ENCODE assay signal across 26 cellular contexts in genomic region chr15:57089815-57090214, GRCh38.
"Had no signal": no experiment of that assay in that cellular context is flagged by ENCODE, and none has a peak within 500 bp of the region (broad histone marks: within the 10 kb centered on the region; RNA-seq: fewer than 3 reads in every experiment).

No MANE protein-coding gene starts in this region.

- H3K4me1 ChIP-seq: body of pancreas had no signal

- H3K9me3 ChIP-seq: adrenal gland, body of pancreas, esophagus muscularis mucosa, left ventricle myocardium inferior, mucosa of descending colon, neutrophil, upper lobe of right lung had no signal

- H3K27ac Mint-ChIP-seq: activated naive CD8-positive, alpha-beta T cell treated with anti-CD3 and anti-CD28 coated beads for 36 hours; natural killer cell treated with Interleukin-12 subunit alpha and Interleukin-12 subunit beta and Interleukin-15 and Interleukin-18, amount 100 ng/mL, for 72 hours; stimulated activated effector memory CD8-positive, alpha-beta T cell treated with anti-CD3 and anti-CD28 coated beads, Interleukin-12 subunit alpha, Interleukin-12 subunit beta, amount 100 ng/mL, for 72 hours; stimulated activated naive CD8-positive, alpha-beta T cell treated with anti-CD3 and anti-CD28 coated beads, Interleukin-15, Interleukin-2, amounts not matched to agents 100 ng/mL and 50 ng/mL, for 24 hours; T-cell; T-helper 2 cell treated with Interferon-gamma antibody and Interleukin-4, amounts not matched to agents 5 μg/mL and 100 μg/mL, for 36 hours had no signal

- ATAC-seq: activated T-cell treated with anti-CD3 and anti-CD28 coated beads, Interleukin-2, amount 50 U/mL, for 72 hours; body of pancreas; mucosa of descending colon; natural killer cell treated with Interleukin-12 subunit alpha and Interleukin-12 subunit beta and Interleukin-15 and Interleukin-18, amount 100 ng/mL, for 72 hours; sciatic nerve; stimulated activated effector memory CD8-positive, alpha-beta T cell treated with anti-CD3 and anti-CD28 coated beads, Interleukin-12 subunit alpha, Interleukin-12 subunit beta, amount 100 ng/mL, for 72 hours; T-cell; upper lobe of right lung had no signal

- H3K36me3 Mint-ChIP-seq: natural killer cell treated with Interleukin-12 subunit alpha and Interleukin-12 subunit beta and Interleukin-15 and Interleukin-18, amount 100 ng/mL, for 72 hours had no signal

- H3K27me3 Mint-ChIP-seq: activated naive CD8-positive, alpha-beta T cell treated with anti-CD3 and anti-CD28 coated beads for 36 hours; natural killer cell treated with Interleukin-12 subunit alpha and Interleukin-12 subunit beta and Interleukin-15 and Interleukin-18, amount 100 ng/mL, for 72 hours; stimulated activated naive CD8-positive, alpha-beta T cell treated with anti-CD3 and anti-CD28 coated beads, Interleukin-15, Interleukin-2, amounts not matched to agents 100 ng/mL and 50 ng/mL, for 24 hours; T-cell had no signal

- H3K27ac ChIP-seq: adrenal gland, body of pancreas, esophagus muscularis mucosa, left ventricle myocardium inferior, neutrophil, skin epidermis, upper lobe of right lung had no signal

- H3K27me3 ChIP-seq: adrenal gland, body of pancreas, esophagus muscularis mucosa, neutrophil, upper lobe of right lung had no signal

- DNase-seq: activated CD4-positive, alpha-beta T cell treated with anti-CD3 and anti-CD28 coated beads for 4 hours; activated CD4-positive, alpha-beta T cell treated with anti-CD3 and anti-CD28 coated beads, Interleukin-2, amount 50 U/mL, for 4 hours; activated naive CD4-positive, alpha-beta T cell; activated naive CD8-positive, alpha-beta T cell treated with anti-CD3 and anti-CD28 coated beads for 36 hours; activated T-cell treated with anti-CD3 and anti-CD28 coated beads for 4 hours; activated T-cell treated with anti-CD3 and anti-CD28 coated beads, Interleukin-2, amount 50 U/mL, for 72 hours; adrenal gland; aorta; body of pancreas; cortex of kidney; left ventricle myocardium inferior; mesendoderm; mucosa of descending colon; stimulated activated CD4-positive, alpha-beta T cell treated with anti-CD3 and anti-CD28 coated beads, Interleukin-12 subunit alpha, Interleukin-12 subunit beta, amount 100 ng/mL, for 4 hours; stimulated activated CD4-positive, alpha-beta T cell treated with anti-CD3 and anti-CD28 coated beads, Interleukin-4, amount 100 ng/mL, for 24 hours; T-cell; upper lobe of right lung had no signal

- H3K4me3 Mint-ChIP-seq: activated naive CD8-positive, alpha-beta T cell treated with anti-CD3 and anti-CD28 coated beads for 36 hours; activated T-cell treated with anti-CD3 and anti-CD28 coated beads, Interleukin-2, amount 50 U/mL, for 72 hours; natural killer cell treated with Interleukin-12 subunit alpha and Interleukin-12 subunit beta and Interleukin-15 and Interleukin-18, amount 100 ng/mL, for 72 hours; stimulated activated effector memory CD8-positive, alpha-beta T cell treated with anti-CD3 and anti-CD28 coated beads, Interleukin-12 subunit alpha, Interleukin-12 subunit beta, amount 100 ng/mL, for 72 hours; stimulated activated naive CD8-positive, alpha-beta T cell treated with anti-CD3 and anti-CD28 coated beads, Interleukin-15, Interleukin-2, amounts not matched to agents 100 ng/mL and 50 ng/mL, for 24 hours; T-cell; T-helper 2 cell treated with Interferon-gamma antibody and Interleukin-4, amounts not matched to agents 5 μg/mL and 100 μg/mL, for 36 hours had no signal

- H3K36me3 ChIP-seq: adrenal gland had no signal

- H3K4me3 ChIP-seq: adrenal gland, body of pancreas, esophagus muscularis mucosa, left ventricle myocardium inferior, lung, mucosa of descending colon, skin epidermis, upper lobe of right lung had no signal

- H3K9me3 Mint-ChIP-seq: activated naive CD8-positive, alpha-beta T cell treated with anti-CD3 and anti-CD28 coated beads for 36 hours; activated T-cell treated with anti-CD3 and anti-CD28 coated beads, Interleukin-2, amount 50 U/mL, for 72 hours; natural killer cell treated with Interleukin-12 subunit alpha and Interleukin-12 subunit beta and Interleukin-15 and Interleukin-18, amount 100 ng/mL, for 72 hours; stimulated activated effector memory CD8-positive, alpha-beta T cell treated with anti-CD3 and anti-CD28 coated beads, Interleukin-12 subunit alpha, Interleukin-12 subunit beta, amount 100 ng/mL, for 72 hours; stimulated activated naive CD8-positive, alpha-beta T cell treated with anti-CD3 and anti-CD28 coated beads, Interleukin-15, Interleukin-2, amounts not matched to agents 100 ng/mL and 50 ng/mL, for 24 hours; T-cell; T-helper 2 cell treated with Interferon-gamma antibody and Interleukin-4, amounts not matched to agents 5 μg/mL and 100 μg/mL, for 36 hours had no signal
